Comparison of ENCODE assay signal across 12 cellular contexts in the genomic region with DNA sequence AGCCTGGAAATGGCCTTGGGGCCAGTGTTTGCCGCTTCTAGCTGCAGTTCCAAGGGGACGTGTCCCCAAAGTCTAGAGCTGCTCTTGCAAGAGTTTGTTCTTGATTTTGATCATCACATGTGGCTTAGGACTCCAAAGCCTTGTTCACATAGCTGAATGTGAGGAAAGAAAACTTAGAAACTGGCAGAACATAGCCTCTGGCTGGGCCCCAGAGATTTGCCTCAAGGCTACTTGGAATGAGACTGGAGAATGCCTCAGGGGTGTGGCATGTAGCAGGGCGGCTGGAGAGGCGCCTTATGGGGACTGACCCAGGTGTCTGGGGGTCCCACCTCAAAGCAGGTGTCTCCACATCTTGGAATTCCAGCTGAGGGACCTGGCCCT. TPM values are rescaled to one million over a fixed set of nuclear protein-coding genes. Genes with fewer than 3 reads are reported as not detected.
A peak's percentile ranks its signal among the peaks of the same experiment; 100 is the strongest.
DNase-seq lines count a peak whose midpoint lies in the region; ATAC-seq, FAIRE-seq and TF ChIP-seq lines count a peak whose summit lies in the region.
"Had no signal": no experiment of that assay in that cellular context is flagged by ENCODE, and none has a peak within 500 bp of the region (broad histone marks: within the 10 kb centered on the region; RNA-seq: fewer than 3 reads in every experiment).

No MANE protein-coding gene starts in this region.

- peaks cover 2 to 3% of the 10 kb centered on the region in 2 experiments; a peak in 2 of 5 replicates for H3K27me3 ChIP-seq in HepG2 (ENCODE audit: control insufficient read depth in 1 of 2, insufficient read depth in 2 of 2, low read length in 2 of 2)
- no peaks in the 10 kb centered on the region for H3K27me3 ChIP-seq in right lobe of liver
- H3K27me3 ChIP-seq in GM12878 (replicated peaks in 1 of 2; ENCODE audit: control insufficient read depth in 2 of 2, insufficient read depth in 2 of 2, low read length in 1 of 2), result no peaks in the 10 kb centered on the region
- H3K27me3 ChIP-seq in lower lobe of right lung (ENCODE audit: low read depth), result no peaks in the 10 kb centered on the region
- H3K27me3 ChIP-seq in small intestine (ENCODE audit: control insufficient read depth in 2 of 2, insufficient read depth in 2 of 2, low read length in 2 of 2), result no peaks in the 10 kb centered on the region

- TF ChIP-seq EP300 in HepG2 (IDR thresholded peaks at IDR 0.05; ENCODE audit: low read depth in 2 of 2, low read length in 2 of 2) (no peak), HepG2 (CRISPR knock-in tag; IDR thresholded peaks at IDR 0.05; ENCODE audit: borderline replicate concordance) (no peak), GM12878 (IDR thresholded peaks at IDR 0.05; ENCODE audit: borderline replicate concordance in 1 of 2, control insufficient read depth in 1 of 2, low read depth in 2 of 2, low read length in 2 of 2) (no peak)

- TF ChIP-seq POLR2A in HepG2 (IDR thresholded peaks at IDR 0.05; ENCODE audit: insufficient read depth in 1 of 2, low read depth in 2 of 2, low read length in 2 of 2), result no peak
- TF ChIP-seq POLR2A in right lobe of liver (IDR thresholded peaks at IDR 0.05), result no peak
- no peak for TF ChIP-seq POLR2A in GM12878 (IDR thresholded peaks at IDR 0.05; ENCODE audit: low read depth, low read length)

- H3K4me1 ChIP-seq in HepG2 (ENCODE audit: insufficient read depth, low read length) (peaks cover 38% of the 10 kb centered on the region), right lobe of liver (peaks cover 0 to 34% (median 19%) of the 10 kb centered on the region in 4 donors), GM12878 (ENCODE audit: control insufficient read depth, insufficient read depth, low read length) (peaks cover 59% of the 10 kb centered on the region), lower lobe of right lung (peaks cover 62% of the 10 kb centered on the region), small intestine (ENCODE audit: control insufficient read depth in 2 of 2, insufficient read depth in 1 of 2, low read depth in 1 of 2, low read length in 1 of 2) (peaks cover 2 to 13% of the 10 kb centered on the region in 2 donors)

- H3K9ac ChIP-seq in HepG2 (ENCODE audit: insufficient read depth, low read depth, low read length), result peak overlapping the region; percentile 93; the same call in 1 of the 2 replicates
- H3K9ac ChIP-seq in GM12878 (ENCODE audit: control insufficient read depth, insufficient read depth, low read length), result no peak overlapping the region

- SMC1A ChIA-PET in GM12878 (lab: Charles Lee; ENCODE audit: uncharacterized antibody, unreplicated experiment), result interaction anchor here (0.6 to 1.3 kb wide), 3 partner anchors 9 to 364 kb away, joined by 3 to 4 read pairs (median 4); no protein-coding TSS in a partner anchor

- in situ Hi-C loops in HepG2 (cut with HindIII; ENCODE audit: extremely low pct_ligation_motif_present, low pct_unique_long_range_greater_than_20kb) (no loop called here), GM12878 (cut with MboI) (no loop called here)

- peaks cover 27% of the 10 kb centered on the region for H4K20me1 ChIP-seq in HepG2 (ENCODE audit: insufficient read depth, low read length)
- peaks cover 11% of the 10 kb centered on the region for H4K20me1 ChIP-seq in GM12878 (ENCODE audit: control insufficient read depth, insufficient read depth)

- H3K79me2 ChIP-seq in HepG2 (ENCODE audit: insufficient read depth, low read length) (peaks cover 56% of the 10 kb centered on the region), GM12878 (ENCODE audit: control insufficient read depth, insufficient read depth, low read length) (peaks cover 56% of the 10 kb centered on the region)

- H2AFZ ChIP-seq in HepG2 (ENCODE audit: low read length) (no peak overlapping the region), GM12878 (ENCODE audit: control insufficient read depth, low read depth, low read length) (no peak overlapping the region)

- RAD21 ChIA-PET in GM12878 (lab: Charles Lee; ENCODE audit: unreplicated experiment), result no interaction called here

- DNase-seq in HepG2 (ENCODE audit: low spot score) (no peak), right lobe of liver (no peak), GM12878 (ENCODE audit: low read depth, low spot score) (no peak), lower lobe of right lung (no peak), middle frontal gyrus (ENCODE audit: extremely low spot score, low spot score) (no peak), small intestine (no peak)
- DNase-seq: activated CD4-positive, alpha-beta T cell treated with anti-CD3 and anti-CD28 coated beads, Interleukin-2, amount 50 U/mL, for 48 hours; NCI-H345 had no signal

- 88% methylated on average over 2 of the region's 4 CpGs for WGBS in HepG2 (ENCODE audit: low lambda C conversion rate)
- 100% methylated on average over 2 of the region's 4 CpGs for WGBS in right lobe of liver (ENCODE audit: insufficient coverage, low coverage, low lambda C conversion rate, missing lambda C conversion rate)
- WGBS in GM12878 (ENCODE audit: insufficient coverage, insufficient replicate concordance, low lambda C conversion rate, missing lambda C conversion rate), result 86% methylated on average over 4 of the region's 4 CpGs
- WGBS in small intestine, 3 donors, result 73 to 88% (median 77%) methylated on average over 4 of the region's 4 CpGs

- ATAC-seq in HepG2 (no peak), right lobe of liver (no peak), GM12878 (no peak), lower lobe of right lung (no peak), HG02970 (IDR thresholded peaks at IDR 0.05; ENCODE audit: low FRiP score, unreplicated experiment) (no peak), GM21723 (IDR thresholded peaks at IDR 0.05; ENCODE audit: unreplicated experiment) (no peak)
- ATAC-seq: esophagus mucosa, sciatic nerve had no signal

- no peaks in the 10 kb centered on the region for H3K9me3 ChIP-seq in HepG2 (ENCODE audit: low read length)
- no peaks in the 10 kb centered on the region for H3K9me3 ChIP-seq in right lobe of liver
- no peaks in the 10 kb centered on the region for H3K9me3 ChIP-seq in GM12878 (replicated peaks; ENCODE audit: control insufficient read depth, insufficient read depth, low read length)
- H3K9me3 ChIP-seq in lower lobe of right lung, result no peaks in the 10 kb centered on the region
- no peaks in the 10 kb centered on the region for H3K9me3 ChIP-seq in small intestine (ENCODE audit: control insufficient read depth, low read depth)

- peak overlapping the region; percentile 79 to 97 (median 91); a peak in 5 of 6 replicates for H3K4me3 ChIP-seq in HepG2 (replicated peaks in 1 of 3; ENCODE audit: insufficient read depth in 1 of 3, low read depth in 2 of 3, low read length in 3 of 3)
- H3K4me3 ChIP-seq in right lobe of liver, result no peak overlapping the region
- peak overlapping the region; percentile 88; the same call in 1 of the 2 replicates for H3K4me3 ChIP-seq in GM12878
- peak overlapping the region; percentile 98 for H3K4me3 ChIP-seq in lower lobe of right lung
- peak overlapping the region in 1 of 2 donors; percentile 61 for H3K4me3 ChIP-seq in small intestine (ENCODE audit: low read depth in 1 of 2, low read length in 2 of 2)

- intact Hi-C loops in HepG2 (cut with micrococcal nuclease; ENCODE audit: unreplicated experiment), result no loop called here
- intact Hi-C loops in right lobe of liver (cut with DNase I), result no loop called here
- intact Hi-C loops in GM12878 (cut with micrococcal nuclease; ENCODE audit: unreplicated experiment), result no loop called here
- intact Hi-C loops in lower lobe of right lung (cut with DNase I), result no loop called here

- TF ChIP-seq CTCF in HepG2 (CRISPR knock-in tag; IDR thresholded peaks at IDR 0.05) (no peak), right lobe of liver (IDR thresholded peaks at IDR 0.05) (no peak), GM12878 (IDR thresholded peaks at IDR 0.05 in 2 of 3, conservative IDR thresholded peaks at IDR 0.05 in 1 of 3; ENCODE audit: control insufficient read depth in 2 of 3, extremely low read depth in 1 of 3, insufficient read depth in 1 of 3, low read depth in 3 of 3, low read length in 3 of 3) (no peak), lower lobe of right lung (IDR thresholded peaks at IDR 0.05) (no peak)

- FAIRE-seq in HepG2 (lab: Jason Lieb, UNC), result no peak
- no peak for FAIRE-seq in GM12878 (lab: Jason Lieb, UNC)
- no peak for FAIRE-seq in small intestine (lab: Jason Lieb, UNC)

- no peak overlapping the region for H3K27ac ChIP-seq in HepG2 (ENCODE audit: extremely low read length, insufficient read depth, low read length)
- no peak overlapping the region for H3K27ac ChIP-seq in right lobe of liver
- H3K27ac ChIP-seq in GM12878 (ENCODE audit: control insufficient read depth, insufficient read depth), result no peak overlapping the region
- peak overlapping the region; percentile 97 for H3K27ac ChIP-seq in lower lobe of right lung
- H3K27ac ChIP-seq in small intestine (ENCODE audit: low read depth in 1 of 2, low read length in 1 of 2), result no peak overlapping the region

- POLR2A ChIA-PET in HepG2 (lab: Yijun Ruan, JAX), result interaction anchor here (1.1 to 1.2 kb wide), 2 partner anchors 10 to 68 kb away, joined by 3 read pairs; no protein-coding TSS in a partner anchor
- POLR2A ChIA-PET in GM12878 (lab: Charles Lee), result interaction anchor here (0.7 to 1.2 kb wide), 2 partner anchors 59 to 61 kb away, joined by 3 to 4 read pairs; no protein-coding TSS in a partner anchor

- CTCF ChIA-PET in HepG2 (lab: Yijun Ruan, JAX; ENCODE audit: low intra/inter-chr PET ratio, low total read pairs), result no interaction called here
- CTCF ChIA-PET in GM12878 (lab: Yijun Ruan, JAX), result interaction anchor here (1.1 to 1.6 kb wide), 2 partner anchors 18 to 1185 kb away, joined by 3 to 4 read pairs; no protein-coding TSS in a partner anchor

- TF ChIP-seq RAD21 in HepG2 (CRISPR knock-in tag; IDR thresholded peaks at IDR 0.05) (no peak), GM12878 (IDR thresholded peaks at IDR 0.05; ENCODE audit: insufficient read depth, low read depth, low read length) (no peak)

- H3K4me2 ChIP-seq in HepG2 (ENCODE audit: low read depth, low read length), result peak overlapping the region; percentile 98
- H3K4me2 ChIP-seq in GM12878 (ENCODE audit: control insufficient read depth, insufficient read depth), result peak overlapping the region; percentile 99

- BruUV-seq in HepG2 (replicated peaks; lab: Mats Ljungman, UMichigan), result no TSS peak
- BruUV-seq in GM12878 (replicated peaks; lab: Mats Ljungman, UMichigan), result no TSS peak

- peaks cover 8 to 19% of the 10 kb centered on the region in 2 experiments; a peak in 4 of 5 replicates for H3K36me3 ChIP-seq in HepG2 (replicated peaks in 1 of 2; ENCODE audit: control insufficient read depth in 1 of 2, insufficient read depth in 2 of 2, low read length in 2 of 2)
- H3K36me3 ChIP-seq in right lobe of liver, result peaks cover 0 to 7% (median 2%) of the 10 kb centered on the region in 4 donors
- H3K36me3 ChIP-seq in GM12878 (ENCODE audit: control insufficient read depth in 2 of 2, insufficient read depth in 2 of 2, low read length in 1 of 2), result peaks cover 4 to 6% of the 10 kb centered on the region in 2 experiments; a peak in 3 of 4 replicates
- H3K36me3 ChIP-seq in lower lobe of right lung, result peaks cover 11% of the 10 kb centered on the region
- peaks cover 0 to 4% of the 10 kb centered on the region in 2 donors for H3K36me3 ChIP-seq in small intestine (ENCODE audit: control insufficient read depth in 2 of 2, insufficient read depth in 2 of 2, low read length in 2 of 2)

RNA-seq across cellular contexts. Expression of gene PDXK, which starts 2.3 kb away (rescaled TPM):
- 114 and 151 TPM in 2 replicates for total RNA-seq in HepG2 (2016; rRNA removed; fragmentation: Illumina TruSeq; extraction: Trizol)
- total RNA-seq in HepG2 (2016; cell fraction: cytosol; rRNA removed; fragmentation: Illumina TruSeq; extraction: Trizol; ENCODE audit: low read depth), result 28.6 and 35.2 TPM in 2 replicates
- total RNA-seq in HepG2 (2016; cell fraction: insoluble cytoplasmic fraction; rRNA removed; fragmentation: Illumina TruSeq; extraction: Trizol), result 115 and 149 TPM in 2 replicates
- 62.0 and 68.5 TPM in 2 replicates for total RNA-seq in HepG2 (2016; cell fraction: membrane; rRNA removed; fragmentation: Illumina TruSeq; extraction: Trizol)
- total RNA-seq in HepG2 (2016; cell fraction: nucleus; rRNA removed; fragmentation: Illumina TruSeq; extraction: Trizol), result 61.1 and 71.3 TPM in 2 replicates
- 165 and 184 TPM in 2 replicates for polyA plus RNA-seq in HepG2 (2011; rRNA removed)
- 146 and 162 TPM in 2 replicates for polyA plus RNA-seq in HepG2 (2011; cell fraction: cytosol; rRNA removed)
- 215 and 264 TPM in 2 replicates for polyA plus RNA-seq in HepG2 (2011; cell fraction: nucleus; rRNA removed)
- polyA plus RNA-seq in HepG2 (2012), result 82.4 and 87.9 TPM in 2 replicates
- polyA plus RNA-seq in HepG2 (2016; cell fraction: cytosol; fragmentation: Illumina TruSeq; extraction: Trizol; ENCODE audit: low read depth), result 45.4 and 55.7 TPM in 2 replicates
- 135 and 141 TPM in 2 replicates for polyA plus RNA-seq in HepG2 (2016; cell fraction: insoluble cytoplasmic fraction; fragmentation: Illumina TruSeq; extraction: Trizol; ENCODE audit: low read depth)
- 56.2 and 56.5 TPM in 2 replicates for polyA plus RNA-seq in HepG2 (2016; cell fraction: membrane; fragmentation: Illumina TruSeq; extraction: Trizol; ENCODE audit: low read depth)
- 113 and 114 TPM in 2 replicates for polyA plus RNA-seq in HepG2 (2016; cell fraction: nucleus; fragmentation: Illumina TruSeq; extraction: Trizol; ENCODE audit: insufficient read depth, low read depth)
- 159 and 241 TPM in 2 replicates for polyA minus RNA-seq in HepG2 (2011; rRNA and poly(A)+ RNA removed; ENCODE audit: low replicate concordance)
- 48.1 and 61.1 TPM in 2 replicates for polyA minus RNA-seq in HepG2 (2011; cell fraction: cytosol; rRNA and poly(A)+ RNA removed)
- polyA minus RNA-seq in HepG2 (2011; cell fraction: nucleus; rRNA and poly(A)+ RNA removed), result 60.5 and 61.0 TPM in 2 replicates
- total RNA-seq in right lobe of liver, result 10 to 100 TPM; 52.9 to 87.5 (median 58.9) TPM
- 96.3 and 106 TPM in 2 replicates for total RNA-seq in GM12878 (2013; cell fraction: nucleolus; rRNA removed)
- total RNA-seq in GM12878 (2014; rRNA removed), result 45.0 and 59.7 TPM in 2 replicates
- 41.3 and 45.8 TPM in 2 replicates for total RNA-seq in GM12878 (2014; rRNA removed; fragmentation: Illumina TruSeq; extraction: Trizol)
- total RNA-seq in GM12878 (2021), result 107 and 111 TPM in 2 replicates
- polyA plus RNA-seq in GM12878 (2011; ENCODE audit: low read depth), result 45.1 TPM
- 103 and 141 TPM in 2 replicates for polyA plus RNA-seq in GM12878 (2011; rRNA removed)
- polyA plus RNA-seq in GM12878 (2011; cell fraction: cytosol; rRNA removed), result 143 and 158 TPM in 2 replicates
- polyA plus RNA-seq in GM12878 (2011; cell fraction: nucleus; rRNA removed), result 133 and 137 TPM in 2 replicates
- 65.0 and 92.7 TPM in 2 replicates for polyA plus RNA-seq in GM12878 (2012)
- polyA plus RNA-seq in GM12878 (2014; fragmentation: Illumina TruSeq; extraction: Trizol), result 24.3 and 53.1 TPM in 2 replicates
- polyA plus RNA-seq in GM12878 (2014; fragmentation: Nextera tagmentation; extraction: Ambion mirVana), result 10 to 100 TPM in 1 of 2 experiments, 1 to 10 TPM in 1; 3.7 to 11.4 TPM
- 66.9 and 83.4 TPM in 2 replicates for polyA plus RNA-seq in GM12878 (2014; rRNA removed)
- 10 to 100 TPM; 82.1 to 96.8 TPM for polyA plus RNA-seq in GM12878 (2016; fragmentation: Nextera tagmentation; extraction: Ambion mirVana)
- polyA minus RNA-seq in GM12878 (2011; rRNA and poly(A)+ RNA removed), result 159 and 187 TPM in 2 replicates
- 38.8 and 43.0 TPM in 2 replicates for polyA minus RNA-seq in GM12878 (2011; cell fraction: cytosol; rRNA and poly(A)+ RNA removed)
- polyA minus RNA-seq in GM12878 (2011; cell fraction: nucleus; rRNA and poly(A)+ RNA removed), result 19.3 and 36.7 TPM in 2 replicates
- 195 TPM for total RNA-seq in lower lobe of right lung
- polyA plus RNA-seq in small intestine, result 10 to 100 TPM; 65.4 to 67.8 (median 67.3) TPM

RNA-seq across cellular contexts. Expression of gene CSTB, which starts 54.9 kb away (rescaled TPM):
- 11.7 and 15.8 TPM in 2 replicates for total RNA-seq in HepG2 (2016; rRNA removed; fragmentation: Illumina TruSeq; extraction: Trizol)
- 8.0 and 9.1 TPM in 2 replicates for total RNA-seq in HepG2 (2016; cell fraction: cytosol; rRNA removed; fragmentation: Illumina TruSeq; extraction: Trizol; ENCODE audit: low read depth)
- total RNA-seq in HepG2 (2016; cell fraction: insoluble cytoplasmic fraction; rRNA removed; fragmentation: Illumina TruSeq; extraction: Trizol), result 11.9 and 14.9 TPM in 2 replicates
- 9.8 and 11.8 TPM in 2 replicates for total RNA-seq in HepG2 (2016; cell fraction: membrane; rRNA removed; fragmentation: Illumina TruSeq; extraction: Trizol)
- 6.6 and 7.1 TPM in 2 replicates for total RNA-seq in HepG2 (2016; cell fraction: nucleus; rRNA removed; fragmentation: Illumina TruSeq; extraction: Trizol)
- polyA plus RNA-seq in HepG2 (2011; rRNA removed), result 94.1 and 110 TPM in 2 replicates
- 129 and 137 TPM in 2 replicates for polyA plus RNA-seq in HepG2 (2011; cell fraction: cytosol; rRNA removed)
- polyA plus RNA-seq in HepG2 (2011; cell fraction: nucleus; rRNA removed), result 53.4 and 59.2 TPM in 2 replicates
- polyA plus RNA-seq in HepG2 (2012), result 58.7 and 69.9 TPM in 2 replicates
- polyA plus RNA-seq in HepG2 (2016; cell fraction: cytosol; fragmentation: Illumina TruSeq; extraction: Trizol; ENCODE audit: low read depth), result 34.3 and 43.0 TPM in 2 replicates
- polyA plus RNA-seq in HepG2 (2016; cell fraction: insoluble cytoplasmic fraction; fragmentation: Illumina TruSeq; extraction: Trizol; ENCODE audit: low read depth), result 53.0 and 57.2 TPM in 2 replicates
- polyA plus RNA-seq in HepG2 (2016; cell fraction: membrane; fragmentation: Illumina TruSeq; extraction: Trizol; ENCODE audit: low read depth), result 32.8 and 40.2 TPM in 2 replicates
- polyA plus RNA-seq in HepG2 (2016; cell fraction: nucleus; fragmentation: Illumina TruSeq; extraction: Trizol; ENCODE audit: insufficient read depth, low read depth), result 34.9 and 36.2 TPM in 2 replicates
- polyA minus RNA-seq in HepG2 (2011; rRNA and poly(A)+ RNA removed; ENCODE audit: low replicate concordance), result 37.2 and 51.7 TPM in 2 replicates
- polyA minus RNA-seq in HepG2 (2011; cell fraction: cytosol; rRNA and poly(A)+ RNA removed), result 24.0 and 25.6 TPM in 2 replicates
- 9.0 and 15.4 TPM in 2 replicates for polyA minus RNA-seq in HepG2 (2011; cell fraction: nucleus; rRNA and poly(A)+ RNA removed)
- 100 to 1,000 TPM in 1 of 6 experiments, 10 to 100 TPM in 5; 16.6 to 137 (median 23.2) TPM for total RNA-seq in right lobe of liver
- total RNA-seq in GM12878 (2013; cell fraction: nucleolus; rRNA removed), result 9.7 and 10.0 TPM in 2 replicates
- total RNA-seq in GM12878 (2014; rRNA removed), result 18.6 and 25.9 TPM in 2 replicates
- 20.4 and 20.6 TPM in 2 replicates for total RNA-seq in GM12878 (2014; rRNA removed; fragmentation: Illumina TruSeq; extraction: Trizol)
- total RNA-seq in GM12878 (2021), result 38.3 and 39.5 TPM in 2 replicates
- 42.8 TPM for polyA plus RNA-seq in GM12878 (2011; ENCODE audit: low read depth)
- polyA plus RNA-seq in GM12878 (2011; rRNA removed), result 43.3 and 45.6 TPM in 2 replicates
- polyA plus RNA-seq in GM12878 (2011; cell fraction: cytosol; rRNA removed), result 75.9 and 87.5 TPM in 2 replicates
- 33.9 and 42.2 TPM in 2 replicates for polyA plus RNA-seq in GM12878 (2011; cell fraction: nucleus; rRNA removed)
- 56.7 and 57.9 TPM in 2 replicates for polyA plus RNA-seq in GM12878 (2012)
- polyA plus RNA-seq in GM12878 (2014; fragmentation: Illumina TruSeq; extraction: Trizol), result 30.1 and 53.5 TPM in 2 replicates
- polyA plus RNA-seq in GM12878 (2014; fragmentation: Nextera tagmentation; extraction: Ambion mirVana), result 10 to 100 TPM; 12.5 to 20.2 TPM
- 51.8 and 68.2 TPM in 2 replicates for polyA plus RNA-seq in GM12878 (2014; rRNA removed)
- polyA plus RNA-seq in GM12878 (2016; fragmentation: Nextera tagmentation; extraction: Ambion mirVana), result 10 to 100 TPM; 82.3 to 82.7 TPM
- 31.5 and 36.7 TPM in 2 replicates for polyA minus RNA-seq in GM12878 (2011; rRNA and poly(A)+ RNA removed)
- 7.4 and 11.2 TPM in 2 replicates for polyA minus RNA-seq in GM12878 (2011; cell fraction: cytosol; rRNA and poly(A)+ RNA removed)
- polyA minus RNA-seq in GM12878 (2011; cell fraction: nucleus; rRNA and poly(A)+ RNA removed), result 9.4 and 9.8 TPM in 2 replicates
- total RNA-seq in lower lobe of right lung, result 154 TPM
- 100 to 1,000 TPM in 1 of 3 donors, 10 to 100 TPM in 2; 49.5 to 109 (median 73.5) TPM for polyA plus RNA-seq in small intestine

Comparison
In these comparisons a context has a peak if more than half of its experiments do, and no peak if none do; other contexts are left out.
1. H3K4me3 ChIP-seq: peak in HepG2 (3 of 3), GM12878 (single experiment) and lower lobe of right lung (single experiment); none in right lobe of liver (0 of 3).